9 cellular contexts compared by ENCODE assay signal in genomic region chr5:374631-375335, GRCh38. TPM values are rescaled to one million over a fixed set of nuclear protein-coding genes. Genes with fewer than 3 reads are reported as not detected.
A peak's percentile ranks its signal among the peaks of the same experiment; 100 is the strongest.
DNase-seq lines count a peak whose midpoint lies in the region; ATAC-seq and TF ChIP-seq lines count a peak whose summit lies in the region.
"Had no signal": no experiment of that assay in that cellular context is flagged by ENCODE, and none has a peak within 500 bp of the region (broad histone marks: within the 10 kb centered on the region; RNA-seq: fewer than 3 reads in every experiment).

No MANE protein-coding gene starts in this region.

- no peaks in the 10 kb centered on the region for H3K27me3 ChIP-seq in AG04450 (ENCODE audit: control insufficient read depth, insufficient read depth, low read length)
- H3K27me3 ChIP-seq in mucosa of stomach (ENCODE audit: control insufficient read depth, insufficient read depth, low read length) = peaks cover 16% of the 10 kb centered on the region

- CTCF ChIA-PET in AG04450 (lab: Charles Lee) = no interaction called here

- H3K9ac ChIP-seq in mucosa of stomach (ENCODE audit: low read length) = peak overlapping the region; percentile 8

- H3K4me1 ChIP-seq in mucosa of stomach (ENCODE audit: control insufficient read depth, insufficient read depth, low read length) = peaks cover 5% of the 10 kb centered on the region

- H3K4me3 ChIP-seq in AG04450 (ENCODE audit: low read depth, low read length) = no peak overlapping the region
- H3K4me3 ChIP-seq in mucosa of stomach (ENCODE audit: low read length) = no peak overlapping the region

- H3K36me3 Mint-ChIP-seq in activated naive CD8-positive, alpha-beta T cell treated with anti-CD3 and anti-CD28 coated beads for 36 hours = peaks cover 50% of the 10 kb centered on the region

- peaks cover 1% of the 10 kb centered on the region for H3K9me3 Mint-ChIP-seq in activated naive CD8-positive, alpha-beta T cell treated with anti-CD3 and anti-CD28 coated beads for 36 hours

- H3K4me1 Mint-ChIP-seq in activated naive CD8-positive, alpha-beta T cell treated with anti-CD3 and anti-CD28 coated beads for 36 hours = peaks cover 71% of the 10 kb centered on the region

- POLR2A ChIA-PET in AG04450 (lab: Yijun Ruan, JAX) = interaction anchor here (0.8 kb wide), 1 partner anchor 25 kb away, joined by 3 read pairs; no protein-coding TSS in a partner anchor

- no peak for TF ChIP-seq CTCF in AG04450 (IDR thresholded peaks at IDR 0.05; ENCODE audit: low read depth, low read length)

- peak overlapping the region; percentile 99 for H3K27ac Mint-ChIP-seq in activated naive CD8-positive, alpha-beta T cell treated with anti-CD3 and anti-CD28 coated beads for 36 hours

- peak; percentile 4 for TF ChIP-seq POLR2A in GM18505 (IDR thresholded peaks at IDR 0.05; ENCODE audit: borderline replicate concordance, extremely low read depth, insufficient read depth, insufficient read length)

- H3K4me3 Mint-ChIP-seq in activated naive CD8-positive, alpha-beta T cell treated with anti-CD3 and anti-CD28 coated beads for 36 hours = peak overlapping the region; percentile 70

- ATAC-seq in GM18505 (IDR thresholded peaks at IDR 0.05; ENCODE audit: unreplicated experiment) = no peak

- H3K9me3 ChIP-seq in AG04450 (ENCODE audit: control insufficient read depth, insufficient read depth, low read length) = no peaks in the 10 kb centered on the region; the same call in 1 of the 2 replicates
- H3K9me3 ChIP-seq in mucosa of stomach (ENCODE audit: control insufficient read depth, low read length) = no peaks in the 10 kb centered on the region
- H3K9me3 ChIP-seq: thoracic aorta had no signal

- no peaks in the 10 kb centered on the region for H3K36me3 ChIP-seq in mucosa of stomach (ENCODE audit: control insufficient read depth, insufficient read depth, low read length)
- H3K36me3 ChIP-seq: thoracic aorta had no signal

- DNase-seq in AG04450 (ENCODE audit: low read depth, low spot score) (no peak), glomerular visceral epithelial cell (ENCODE audit: extremely low spot score) (no peak), medulla oblongata (ENCODE audit: extremely low spot score) (no peak), DMS153 treated with DMSO at 0.1 percent for 48 hours (lab: John Stamatoyannopoulos, UW; ENCODE audit: unreplicated experiment) (no peak), RKO (ENCODE audit: low spot score) (no peak)
- no peak for DNase-seq in activated naive CD8-positive, alpha-beta T cell treated with anti-CD3 and anti-CD28 coated beads for 36 hours

- peak overlapping the region; percentile 61 for H3K27ac ChIP-seq in AG04450 (ENCODE audit: low read depth, low read length)
- H3K27ac ChIP-seq: thoracic aorta had no signal

- H3K27me3 Mint-ChIP-seq in activated naive CD8-positive, alpha-beta T cell treated with anti-CD3 and anti-CD28 coated beads for 36 hours = no peaks in the 10 kb centered on the region

RNA-seq across cellular contexts. Expression of gene AHRR, which starts 53.3 kb away (rescaled TPM):
- 22.3 and 24.6 TPM in 2 replicates for polyA plus RNA-seq in AG04450 (2011; rRNA removed)
- polyA minus RNA-seq in AG04450 (2011; rRNA and poly(A)+ RNA removed) = 24.0 and 25.8 TPM in 2 replicates
- total RNA-seq in activated naive CD8-positive, alpha-beta T cell treated with anti-CD3 and anti-CD28 coated beads for 36 hours = 10 to 100 TPM; 24.0 to 26.6 TPM
